ENCODE assay signal across 9 cellular contexts in the genomic region with DNA sequence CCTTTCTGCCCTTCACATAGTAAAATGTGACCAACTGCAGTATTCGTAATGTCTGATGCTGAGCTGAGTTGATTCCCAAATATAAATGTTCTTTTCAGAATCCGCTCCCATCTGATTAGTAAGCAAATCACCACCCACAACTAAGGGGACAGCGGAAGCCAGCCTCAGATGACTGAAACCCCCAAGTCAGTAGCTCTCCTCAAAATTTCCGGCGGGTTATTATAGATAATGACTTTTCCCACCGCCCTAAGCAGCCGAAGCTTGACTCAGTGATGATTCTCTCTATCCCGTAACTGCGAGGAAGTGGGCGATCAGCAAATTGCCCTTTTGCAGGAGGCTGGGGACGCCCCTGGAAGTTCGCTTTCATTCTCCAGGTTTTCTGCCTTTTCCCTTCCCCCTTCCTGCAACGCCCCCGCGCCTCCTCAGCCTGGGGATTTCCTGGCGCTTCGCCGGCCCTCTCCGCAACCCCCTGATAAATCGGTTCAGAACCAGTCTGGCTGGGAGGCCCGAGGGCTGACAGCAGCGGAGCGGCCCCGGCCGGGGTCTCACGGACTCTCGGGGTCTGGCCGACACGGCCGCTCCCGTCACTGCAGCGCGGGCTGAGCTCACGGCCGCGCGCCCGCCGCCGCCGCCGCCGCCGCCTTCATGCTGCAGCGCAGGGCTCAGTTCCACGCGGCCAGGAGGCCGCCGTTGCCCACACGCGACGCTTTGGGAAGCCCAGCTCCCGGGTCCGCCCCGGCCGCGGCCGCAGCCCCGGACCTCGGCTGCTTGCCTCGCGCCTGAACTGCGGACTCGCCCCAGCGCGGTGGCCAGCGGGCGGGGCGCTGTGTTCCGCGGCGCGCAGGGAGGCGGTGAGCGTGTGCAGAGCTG. TPM values are rescaled to one million over a fixed set of nuclear protein-coding genes. Genes with fewer than 3 reads are reported as not detected.
DNase-seq lines count a peak whose midpoint lies in the region; ATAC-seq and TF ChIP-seq lines count a peak whose summit lies in the region.
"Had no signal": no experiment of that assay in that cellular context is flagged by ENCODE, and none has a peak within 500 bp of the region (broad histone marks: within the 10 kb centered on the region; RNA-seq: fewer than 3 reads in every experiment).

A gene (plus strand): TSS at position 628 of the 870 bp plus-strand sequence.

- peak; percentile 67 for ATAC-seq in mucosa of descending colon

- intact Hi-C loops in mucosa of descending colon (cut with DNase I, micrococcal nuclease) = no loop called here
- intact Hi-C loops in uterus (cut with DNase I; ENCODE audit: low total_unique reads) = no loop called here

- H3K27me3 ChIP-seq in H7 (ENCODE audit: control insufficient read depth, insufficient read depth, low read length) = peaks cover 30% of the 10 kb centered on the region
- H3K27me3 ChIP-seq in SJCRH30 = peaks cover 3% of the 10 kb centered on the region
- peaks cover 0 to 11% of the 10 kb centered on the region in 2 donors for H3K27me3 ChIP-seq in uterus

- H3K4me1 ChIP-seq in SJCRH30 = no peaks in the 10 kb centered on the region
- H3K4me1 ChIP-seq in mucosa of descending colon (ENCODE audit: low read depth) = no peaks in the 10 kb centered on the region
- peaks cover 0 to 6% of the 10 kb centered on the region in 2 donors for H3K4me1 ChIP-seq in uterus

- DNase-seq in AG10803 (ENCODE audit: low read depth) = peak; percentile 31
- DNase-seq in H7 = peak; percentile 76
- peak; percentile 58 to 71 for DNase-seq in SJCRH30
- DNase-seq in epithelial cell of esophagus (ENCODE audit: low read depth) = peak; percentile 32
- peak in 1 of 3 donors; percentile 52 for DNase-seq in mucosa of descending colon
- DNase-seq in uterus = peak; percentile 26 to 56
- no peak for DNase-seq in kidney glomerular epithelial cell (lab: John Stamatoyannopoulos, UW)
- DNase-seq in A172 (ENCODE audit: low spot score) = no peak

- H3K4me3 ChIP-seq in AG10803 (ENCODE audit: low read length) = peak within 1 kb of the TSS; percentile 65
- H3K4me3 ChIP-seq in H7 (ENCODE audit: insufficient read depth, low read depth, low read length) = peak within 1 kb of the TSS; percentile 60
- H3K4me3 ChIP-seq in SJCRH30 = peak within 1 kb of the TSS; percentile 76
- peak within 1 kb of the TSS; percentile 18 for H3K4me3 ChIP-seq in epithelial cell of esophagus (ENCODE audit: low read length)
- no peak within 1 kb of the TSS for H3K4me3 ChIP-seq in mucosa of descending colon
- peak within 1 kb of the TSS; percentile 42 to 48 for H3K4me3 ChIP-seq in uterus

- H3K27ac ChIP-seq in SJCRH30 (peak within 1 kb of the TSS; percentile 80), uterus (peak within 1 kb of the TSS; percentile 64 to 67)
- H3K27ac ChIP-seq: epithelial cell of prostate had no signal

- TF ChIP-seq CTCF in AG10803 (conservative IDR thresholded peaks at IDR 0.05; ENCODE audit: low read length) = no peak
- no peak for TF ChIP-seq CTCF in epithelial cell of esophagus (IDR thresholded peaks at IDR 0.05; ENCODE audit: insufficient read depth, low read depth, low read length, missing control alignments)
- no peak for TF ChIP-seq CTCF in mucosa of descending colon (IDR thresholded peaks at IDR 0.05)
- no peak for TF ChIP-seq CTCF in uterus (IDR thresholded peaks at IDR 0.05)

- H3K9me3 ChIP-seq in SJCRH30 (replicated peaks) (no peaks in the 10 kb centered on the region), mucosa of descending colon (no peaks in the 10 kb centered on the region), uterus (no peaks in the 10 kb centered on the region)

- TF ChIP-seq POLR2A in uterus (IDR thresholded peaks at IDR 0.05) = peak in 1 of 2 donors; percentile 22

- no peaks in the 10 kb centered on the region for H3K36me3 ChIP-seq in H7 (replicated peaks; ENCODE audit: control insufficient read depth, insufficient read depth, low read length)
- H3K36me3 ChIP-seq in SJCRH30 = no peaks in the 10 kb centered on the region
- no peaks in the 10 kb centered on the region for H3K36me3 ChIP-seq in mucosa of descending colon (ENCODE audit: low read depth)
- H3K36me3 ChIP-seq in uterus = no peaks in the 10 kb centered on the region

RNA-seq across cellular contexts. Expression of the gene that starts here (rescaled TPM):
- total RNA-seq in H7 (2014; rRNA removed; shearing (Covaris generic)) = 5.4 and 7.5 TPM in 2 replicates
- 11.1 and 13.0 TPM in 2 replicates for total RNA-seq in SJCRH30 (2014; rRNA removed; shearing (Covaris generic))
- total RNA-seq in mucosa of descending colon (1 to 10 TPM in 1 of 3 donors, under 1 TPM in 2; 0.49 to 4.1 (median 0.55) TPM), uterus (10 to 100 TPM in 1 of 4 donors, 1 to 10 TPM in 2, under 1 TPM in 1; 0.26 to 45.1 (median 4.6) TPM)
- total RNA-seq in A172 (2014; rRNA removed; shearing (Covaris generic)) = not detected in 2 replicates

Comparison
In these comparisons a context has a peak if more than half of its experiments do, and no peak if none do; other contexts are left out.
1. DNase-seq: peak in AG10803 (single experiment), H7 (single experiment), SJCRH30 (2 of 2), epithelial cell of esophagus (single experiment) and uterus (2 of 2); none in kidney glomerular epithelial cell (single experiment) and A172 (single experiment).